In the genomic region with DNA sequence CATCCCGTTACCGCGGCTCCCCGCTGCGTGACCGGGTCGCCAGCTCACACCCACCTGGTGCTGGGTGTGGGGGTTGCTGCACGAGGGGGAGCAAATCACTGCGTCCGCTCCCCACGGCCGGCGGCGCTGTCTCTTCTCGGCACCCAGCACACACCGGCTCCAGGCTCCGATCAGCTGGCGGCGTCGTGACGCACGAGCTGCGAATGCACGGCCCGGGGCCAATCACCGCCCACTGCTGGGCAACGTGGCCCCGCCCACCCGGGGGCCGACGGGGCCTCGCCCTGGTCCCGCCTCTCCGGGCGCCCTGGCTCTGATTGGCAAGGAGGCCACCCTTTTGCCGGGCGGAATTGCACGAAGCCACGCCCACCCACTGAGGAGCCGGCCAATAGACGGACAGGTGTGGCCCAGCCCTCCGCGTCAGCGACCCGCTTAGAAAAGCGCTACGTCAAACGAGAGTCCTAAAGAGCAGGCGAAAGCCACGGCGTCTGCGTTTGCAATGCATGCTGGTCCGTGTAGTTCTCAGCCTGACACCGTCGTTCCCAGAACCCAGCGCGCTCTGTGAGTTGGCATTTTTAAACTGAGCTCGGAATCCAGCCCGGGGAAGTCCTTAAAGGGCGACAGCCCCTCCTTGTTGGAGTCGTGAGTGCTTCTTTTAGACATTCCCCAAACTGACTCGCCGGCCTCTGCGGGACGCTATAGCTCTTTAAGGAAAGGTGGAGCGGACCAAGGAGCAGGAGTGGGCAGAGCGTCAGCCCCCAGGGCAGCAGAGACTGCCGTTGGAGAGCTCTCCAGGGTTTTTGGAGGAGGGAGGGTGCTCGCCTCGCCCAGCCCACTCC, we compare ENCODE assay signal across 1 cellular context.
A peak's percentile ranks its signal among the peaks of the same experiment; 100 is the strongest.
TF ChIP-seq lines count a peak whose summit lies in the region.

No MANE protein-coding gene starts in this region.

TF ChIP-seq in GM23338, 12 proteins besides CTCF, POLR2A, EP300 and RAD21 (continued from another document):
- TF ChIP-seq, protein P1, sequence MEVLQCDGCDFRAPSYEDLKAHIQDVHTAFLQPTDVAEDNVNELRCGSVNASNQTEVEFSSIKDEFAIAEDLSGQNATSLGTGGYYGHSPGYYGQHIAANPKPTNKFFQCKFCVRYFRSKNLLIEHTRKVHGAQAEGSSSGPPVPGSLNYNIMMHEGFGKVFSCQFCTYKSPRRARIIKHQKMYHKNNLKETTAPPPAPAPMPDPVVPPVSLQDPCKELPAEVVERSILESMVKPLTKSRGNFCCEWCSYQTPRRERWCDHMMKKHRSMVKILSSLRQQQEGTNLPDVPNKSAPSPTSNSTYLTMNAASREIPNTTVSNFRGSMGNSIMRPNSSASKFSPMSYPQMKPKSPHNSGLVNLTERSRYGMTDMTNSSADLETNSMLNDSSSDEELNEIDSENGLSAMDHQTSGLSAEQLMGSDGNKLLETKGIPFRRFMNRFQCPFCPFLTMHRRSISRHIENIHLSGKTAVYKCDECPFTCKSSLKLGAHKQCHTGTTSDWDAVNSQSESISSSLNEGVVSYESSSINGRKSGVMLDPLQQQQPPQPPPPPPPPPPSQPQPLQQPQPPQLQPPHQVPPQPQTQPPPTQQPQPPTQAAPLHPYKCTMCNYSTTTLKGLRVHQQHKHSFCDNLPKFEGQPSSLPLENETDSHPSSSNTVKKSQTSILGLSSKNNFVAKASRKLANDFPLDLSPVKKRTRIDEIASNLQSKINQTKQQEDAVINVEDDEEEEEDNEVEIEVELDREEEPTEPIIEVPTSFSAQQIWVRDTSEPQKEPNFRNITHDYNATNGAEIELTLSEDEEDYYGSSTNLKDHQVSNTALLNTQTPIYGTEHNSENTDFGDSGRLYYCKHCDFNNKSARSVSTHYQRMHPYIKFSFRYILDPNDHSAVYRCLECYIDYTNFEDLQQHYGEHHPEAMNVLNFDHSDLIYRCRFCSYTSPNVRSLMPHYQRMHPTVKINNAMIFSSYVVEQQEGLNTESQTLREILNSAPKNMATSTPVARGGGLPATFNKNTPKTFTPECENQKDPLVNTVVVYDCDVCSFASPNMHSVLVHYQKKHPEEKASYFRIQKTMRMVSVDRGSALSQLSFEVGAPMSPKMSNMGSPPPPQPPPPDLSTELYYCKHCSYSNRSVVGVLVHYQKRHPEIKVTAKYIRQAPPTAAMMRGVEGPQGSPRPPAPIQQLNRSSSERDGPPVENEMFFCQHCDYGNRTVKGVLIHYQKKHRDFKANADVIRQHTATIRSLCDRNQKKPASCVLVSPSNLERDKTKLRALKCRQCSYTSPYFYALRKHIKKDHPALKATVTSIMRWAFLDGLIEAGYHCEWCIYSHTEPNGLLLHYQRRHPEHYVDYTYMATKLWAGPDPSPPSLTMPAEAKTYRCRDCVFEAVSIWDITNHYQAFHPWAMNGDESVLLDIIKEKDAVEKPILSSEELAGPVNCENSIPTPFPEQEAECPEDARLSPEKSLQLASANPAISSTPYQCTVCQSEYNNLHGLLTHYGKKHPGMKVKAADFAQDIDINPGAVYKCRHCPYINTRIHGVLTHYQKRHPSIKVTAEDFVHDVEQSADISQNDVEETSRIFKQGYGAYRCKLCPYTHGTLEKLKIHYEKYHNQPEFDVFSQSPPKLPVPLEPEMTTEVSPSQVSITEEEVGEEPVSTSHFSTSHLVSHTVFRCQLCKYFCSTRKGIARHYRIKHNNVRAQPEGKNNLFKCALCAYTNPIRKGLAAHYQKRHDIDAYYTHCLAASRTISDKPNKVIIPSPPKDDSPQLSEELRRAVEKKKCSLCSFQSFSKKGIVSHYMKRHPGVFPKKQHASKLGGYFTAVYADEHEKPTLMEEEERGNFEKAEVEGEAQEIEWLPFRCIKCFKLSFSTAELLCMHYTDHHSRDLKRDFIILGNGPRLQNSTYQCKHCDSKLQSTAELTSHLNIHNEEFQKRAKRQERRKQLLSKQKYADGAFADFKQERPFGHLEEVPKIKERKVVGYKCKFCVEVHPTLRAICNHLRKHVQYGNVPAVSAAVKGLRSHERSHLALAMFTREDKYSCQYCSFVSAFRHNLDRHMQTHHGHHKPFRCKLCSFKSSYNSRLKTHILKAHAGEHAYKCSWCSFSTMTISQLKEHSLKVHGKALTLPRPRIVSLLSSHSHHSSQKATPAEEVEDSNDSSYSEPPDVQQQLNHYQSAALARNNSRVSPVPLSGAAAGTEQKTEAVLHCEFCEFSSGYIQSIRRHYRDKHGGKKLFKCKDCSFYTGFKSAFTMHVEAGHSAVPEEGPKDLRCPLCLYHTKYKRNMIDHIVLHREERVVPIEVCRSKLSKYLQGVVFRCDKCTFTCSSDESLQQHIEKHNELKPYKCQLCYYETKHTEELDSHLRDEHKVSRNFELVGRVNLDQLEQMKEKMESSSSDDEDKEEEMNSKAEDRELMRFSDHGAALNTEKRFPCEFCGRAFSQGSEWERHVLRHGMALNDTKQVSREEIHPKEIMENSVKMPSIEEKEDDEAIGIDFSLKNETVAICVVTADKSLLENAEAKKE (CRISPR knock-in tag; IDR thresholded peaks at IDR 0.05), result no peak
- TF ChIP-seq STAT1 (IDR thresholded peaks at IDR 0.05; ENCODE audit: unreplicated experiment) (no peak), CREB1 (CRISPR knock-in tag; IDR thresholded peaks at IDR 0.05; ENCODE audit: low read depth) (peak; percentile 93), EZH2phosphoT487 (IDR thresholded peaks at IDR 0.05; ENCODE audit: unreplicated experiment) (no peak)
- TF ChIP-seq, protein P2, sequence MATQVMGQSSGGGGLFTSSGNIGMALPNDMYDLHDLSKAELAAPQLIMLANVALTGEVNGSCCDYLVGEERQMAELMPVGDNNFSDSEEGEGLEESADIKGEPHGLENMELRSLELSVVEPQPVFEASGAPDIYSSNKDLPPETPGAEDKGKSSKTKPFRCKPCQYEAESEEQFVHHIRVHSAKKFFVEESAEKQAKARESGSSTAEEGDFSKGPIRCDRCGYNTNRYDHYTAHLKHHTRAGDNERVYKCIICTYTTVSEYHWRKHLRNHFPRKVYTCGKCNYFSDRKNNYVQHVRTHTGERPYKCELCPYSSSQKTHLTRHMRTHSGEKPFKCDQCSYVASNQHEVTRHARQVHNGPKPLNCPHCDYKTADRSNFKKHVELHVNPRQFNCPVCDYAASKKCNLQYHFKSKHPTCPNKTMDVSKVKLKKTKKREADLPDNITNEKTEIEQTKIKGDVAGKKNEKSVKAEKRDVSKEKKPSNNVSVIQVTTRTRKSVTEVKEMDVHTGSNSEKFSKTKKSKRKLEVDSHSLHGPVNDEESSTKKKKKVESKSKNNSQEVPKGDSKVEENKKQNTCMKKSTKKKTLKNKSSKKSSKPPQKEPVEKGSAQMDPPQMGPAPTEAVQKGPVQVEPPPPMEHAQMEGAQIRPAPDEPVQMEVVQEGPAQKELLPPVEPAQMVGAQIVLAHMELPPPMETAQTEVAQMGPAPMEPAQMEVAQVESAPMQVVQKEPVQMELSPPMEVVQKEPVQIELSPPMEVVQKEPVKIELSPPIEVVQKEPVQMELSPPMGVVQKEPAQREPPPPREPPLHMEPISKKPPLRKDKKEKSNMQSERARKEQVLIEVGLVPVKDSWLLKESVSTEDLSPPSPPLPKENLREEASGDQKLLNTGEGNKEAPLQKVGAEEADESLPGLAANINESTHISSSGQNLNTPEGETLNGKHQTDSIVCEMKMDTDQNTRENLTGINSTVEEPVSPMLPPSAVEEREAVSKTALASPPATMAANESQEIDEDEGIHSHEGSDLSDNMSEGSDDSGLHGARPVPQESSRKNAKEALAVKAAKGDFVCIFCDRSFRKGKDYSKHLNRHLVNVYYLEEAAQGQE (IDR thresholded peaks at IDR 0.05; ENCODE audit: unreplicated experiment), result no peak
- TF ChIP-seq, protein P3, sequence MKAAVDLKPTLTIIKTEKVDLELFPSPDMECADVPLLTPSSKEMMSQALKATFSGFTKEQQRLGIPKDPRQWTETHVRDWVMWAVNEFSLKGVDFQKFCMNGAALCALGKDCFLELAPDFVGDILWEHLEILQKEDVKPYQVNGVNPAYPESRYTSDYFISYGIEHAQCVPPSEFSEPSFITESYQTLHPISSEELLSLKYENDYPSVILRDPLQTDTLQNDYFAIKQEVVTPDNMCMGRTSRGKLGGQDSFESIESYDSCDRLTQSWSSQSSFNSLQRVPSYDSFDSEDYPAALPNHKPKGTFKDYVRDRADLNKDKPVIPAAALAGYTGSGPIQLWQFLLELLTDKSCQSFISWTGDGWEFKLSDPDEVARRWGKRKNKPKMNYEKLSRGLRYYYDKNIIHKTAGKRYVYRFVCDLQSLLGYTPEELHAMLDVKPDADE (IDR thresholded peaks at IDR 0.05), result peak; percentile 87
